Comparison of ENCODE assay signal across 30 cellular contexts in the genomic region with DNA sequence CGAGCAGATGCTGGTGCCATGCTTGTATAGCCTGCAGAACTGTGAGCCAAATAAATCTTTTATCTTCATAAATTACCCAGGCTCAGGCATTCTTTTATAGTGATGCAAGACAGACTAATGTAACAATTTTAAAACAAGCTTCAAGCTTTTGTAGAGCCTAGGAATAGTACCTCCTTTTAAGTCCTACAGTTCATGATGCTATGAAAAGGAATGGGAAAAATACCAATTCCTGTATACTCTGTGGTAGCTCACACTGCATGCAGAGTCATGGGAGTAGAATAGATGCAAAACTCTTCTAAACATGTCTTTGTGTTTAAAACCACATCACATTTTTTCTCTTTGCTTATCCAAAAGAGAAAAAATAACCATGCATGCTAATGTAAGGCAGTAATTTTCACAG.
"Had no signal": no experiment of that assay in that cellular context is flagged by ENCODE, and none has a peak within 500 bp of the region (broad histone marks: within the 10 kb centered on the region; RNA-seq: fewer than 3 reads in every experiment).

No MANE protein-coding gene starts in this region.

- FAIRE-seq: endothelial cell of umbilical vein, TTC549 had no signal

- H3K36me3 Mint-ChIP-seq: activated naive CD4-positive, alpha-beta T cell treated with anti-CD3 and anti-CD28 coated beads, Interleukin-2, amount 50 U/mL, for 72 hours; natural killer cell treated with Interleukin-12 subunit alpha and Interleukin-12 subunit beta and Interleukin-15 and Interleukin-18, amount 100 ng/mL, for 72 hours had no signal

- H3K9me3 Mint-ChIP-seq: activated naive CD4-positive, alpha-beta T cell treated with anti-CD3 and anti-CD28 coated beads, Interleukin-2, amount 50 U/mL, for 72 hours; activated T-cell treated with anti-CD3 and anti-CD28 coated beads, Interleukin-2, amount 50 U/mL, for 72 hours; natural killer cell treated with Interleukin-12 subunit alpha and Interleukin-12 subunit beta and Interleukin-15 and Interleukin-18, amount 100 ng/mL, for 72 hours; T-helper 1 cell treated with Interleukin-12 subunit alpha and Interleukin-12 subunit beta and Interleukin-4 antibody, amounts not matched to agents 30 μg/mL and 1 μg/mL, for 36 hours had no signal

- H3K9me3 ChIP-seq: gastroesophageal sphincter, left lung, mucosa of descending colon, stomach, tibial artery, upper lobe of right lung had no signal

- H3K4me3 ChIP-seq: gastroesophageal sphincter, left lung, mucosa of descending colon, skin epidermis, stomach, tibial artery, upper lobe of right lung had no signal

- ATAC-seq: activated naive CD4-positive, alpha-beta T cell treated with anti-CD3 and anti-CD28 coated beads, Interleukin-2, amount 50 U/mL, for 72 hours; activated T-cell treated with anti-CD3 and anti-CD28 coated beads, Interleukin-2, amount 50 U/mL, for 72 hours; gastroesophageal sphincter; left lung; natural killer cell treated with Interleukin-12 subunit alpha and Interleukin-12 subunit beta and Interleukin-15 and Interleukin-18, amount 100 ng/mL, for 72 hours; sciatic nerve; upper lobe of right lung had no signal

- H3K36me3 ChIP-seq: brain microvascular endothelial cell, left lung, upper lobe of right lung had no signal

- H3K27me3 ChIP-seq: brain microvascular endothelial cell, gastroesophageal sphincter, left lung, stomach, tibial artery, upper lobe of right lung had no signal

- H3K4me3 Mint-ChIP-seq: activated T-cell treated with anti-CD3 and anti-CD28 coated beads, Interleukin-2, amount 50 U/mL, for 72 hours; natural killer cell treated with Interleukin-12 subunit alpha and Interleukin-12 subunit beta and Interleukin-15 and Interleukin-18, amount 100 ng/mL, for 72 hours; T-helper 1 cell treated with Interleukin-12 subunit alpha and Interleukin-12 subunit beta and Interleukin-4 antibody, amounts not matched to agents 30 μg/mL and 1 μg/mL, for 36 hours had no signal

- H3K27ac Mint-ChIP-seq: activated naive CD4-positive, alpha-beta T cell treated with anti-CD3 and anti-CD28 coated beads, Interleukin-2, amount 50 U/mL, for 72 hours; activated T-cell treated with anti-CD3 and anti-CD28 coated beads, Interleukin-2, amount 50 U/mL, for 72 hours; natural killer cell treated with Interleukin-12 subunit alpha and Interleukin-12 subunit beta and Interleukin-15 and Interleukin-18, amount 100 ng/mL, for 72 hours; T-helper 1 cell treated with Interleukin-12 subunit alpha and Interleukin-12 subunit beta and Interleukin-4 antibody, amounts not matched to agents 30 μg/mL and 1 μg/mL, for 36 hours had no signal

- H3K4me1 ChIP-seq: gastroesophageal sphincter, left lung, stomach, tibial artery, upper lobe of right lung had no signal

- DNase-seq: activated CD4-positive, alpha-beta T cell treated with anti-CD3 and anti-CD28 coated beads for 4 hours; activated CD4-positive, alpha-beta T cell treated with anti-CD3 and anti-CD28 coated beads, Interleukin-2, amount 50 U/mL, for 4 hours; activated naive CD4-positive, alpha-beta T cell; activated T-cell treated with anti-CD3 and anti-CD28 coated beads for 4 hours; activated T-cell treated with anti-CD3 and anti-CD28 coated beads, Interleukin-2, amount 50 U/mL, for 72 hours; aorta; brain microvascular endothelial cell; cortex of kidney; head of caudate nucleus; hippocampal formation; kidney glomerular epithelial cell; left lung; retina; stimulated activated CD4-positive, alpha-beta T cell treated with anti-CD3 and anti-CD28 coated beads, Interleukin-12 subunit alpha, Interleukin-12 subunit beta, amount 100 ng/mL, for 4 hours; stimulated activated CD4-positive, alpha-beta T cell treated with anti-CD3 and anti-CD28 coated beads, Interleukin-4, amount 100 ng/mL, for 1 hour; stomach; SW 1271; T-helper 9 cell; tibial artery; upper lobe of right lung had no signal

- H3K27ac ChIP-seq: brain microvascular endothelial cell, gastroesophageal sphincter, left lung, skin epidermis, stomach, tibial artery, upper lobe of right lung, VCaP had no signal
